2 cellular contexts compared by ENCODE assay signal in the genomic region with DNA sequence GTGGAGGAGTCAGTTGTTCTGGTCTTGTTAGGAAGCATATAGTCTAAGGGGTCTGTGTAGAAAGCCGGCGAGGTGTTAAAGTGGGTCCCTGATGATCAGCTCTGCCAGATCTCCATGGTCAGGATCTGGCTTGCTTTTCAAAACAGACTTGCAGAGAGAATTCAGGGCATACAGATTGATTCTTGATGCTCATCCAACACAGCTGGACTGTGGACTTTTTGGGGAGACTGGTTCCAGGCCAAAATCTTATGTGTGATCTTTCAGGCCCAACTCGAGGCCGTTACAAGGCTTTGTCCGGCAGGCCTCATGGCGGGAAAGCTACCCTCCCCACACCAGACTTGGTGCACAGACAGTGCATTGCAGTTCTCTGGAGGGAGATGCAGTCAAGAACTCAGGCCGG.
TF ChIP-seq lines count a peak whose summit lies in the region.

No MANE protein-coding gene starts in this region.

TF ChIP-seq in liver, 16 proteins besides CTCF, POLR2A, EP300 and RAD21 (continued from another document):
- TF ChIP-seq REST (IDR thresholded peaks at IDR 0.05) (no peak), SP1 (IDR thresholded peaks at IDR 0.05) (peak; percentile 83), HNF4G (IDR thresholded peaks at IDR 0.05) (peak; percentile 61), YY1 (IDR thresholded peaks at IDR 0.05) (no peak)

TF ChIP-seq in HepG2, 621 proteins besides CTCF, POLR2A, EP300 and RAD21 (continued from another document):
- TF ChIP-seq, protein P1, sequence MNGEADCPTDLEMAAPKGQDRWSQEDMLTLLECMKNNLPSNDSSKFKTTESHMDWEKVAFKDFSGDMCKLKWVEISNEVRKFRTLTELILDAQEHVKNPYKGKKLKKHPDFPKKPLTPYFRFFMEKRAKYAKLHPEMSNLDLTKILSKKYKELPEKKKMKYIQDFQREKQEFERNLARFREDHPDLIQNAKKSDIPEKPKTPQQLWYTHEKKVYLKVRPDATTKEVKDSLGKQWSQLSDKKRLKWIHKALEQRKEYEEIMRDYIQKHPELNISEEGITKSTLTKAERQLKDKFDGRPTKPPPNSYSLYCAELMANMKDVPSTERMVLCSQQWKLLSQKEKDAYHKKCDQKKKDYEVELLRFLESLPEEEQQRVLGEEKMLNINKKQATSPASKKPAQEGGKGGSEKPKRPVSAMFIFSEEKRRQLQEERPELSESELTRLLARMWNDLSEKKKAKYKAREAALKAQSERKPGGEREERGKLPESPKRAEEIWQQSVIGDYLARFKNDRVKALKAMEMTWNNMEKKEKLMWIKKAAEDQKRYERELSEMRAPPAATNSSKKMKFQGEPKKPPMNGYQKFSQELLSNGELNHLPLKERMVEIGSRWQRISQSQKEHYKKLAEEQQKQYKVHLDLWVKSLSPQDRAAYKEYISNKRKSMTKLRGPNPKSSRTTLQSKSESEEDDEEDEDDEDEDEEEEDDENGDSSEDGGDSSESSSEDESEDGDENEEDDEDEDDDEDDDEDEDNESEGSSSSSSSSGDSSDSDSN (CRISPR knock-in tag; IDR thresholded peaks at IDR 0.05), result no peak
- no peak for TF ChIP-seq ETS1 (CRISPR knock-in tag; IDR thresholded peaks at IDR 0.05)
- TF ChIP-seq ZNF430 (CRISPR knock-in tag; IDR thresholded peaks at IDR 0.05), result no peak
- no peak for TF ChIP-seq YEATS2 (CRISPR knock-in tag; IDR thresholded peaks at IDR 0.05; ENCODE audit: borderline replicate concordance)
- no peak for TF ChIP-seq HOMEZ (CRISPR knock-in tag; IDR thresholded peaks at IDR 0.05; ENCODE audit: low read depth)
- no peak for TF ChIP-seq ZNF709 (CRISPR knock-in tag; IDR thresholded peaks at IDR 0.05)
- TF ChIP-seq TMF1 (CRISPR knock-in tag; IDR thresholded peaks at IDR 0.05; ENCODE audit: low read depth), result no peak
- TF ChIP-seq, protein P2, sequence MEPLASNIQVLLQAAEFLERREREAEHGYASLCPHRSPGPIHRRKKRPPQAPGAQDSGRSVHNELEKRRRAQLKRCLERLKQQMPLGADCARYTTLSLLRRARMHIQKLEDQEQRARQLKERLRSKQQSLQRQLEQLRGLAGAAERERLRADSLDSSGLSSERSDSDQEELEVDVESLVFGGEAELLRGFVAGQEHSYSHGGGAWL (CRISPR knock-in tag; IDR thresholded peaks at IDR 0.05), result no peak
- TF ChIP-seq ETV5 (CRISPR knock-in tag; IDR thresholded peaks at IDR 0.05; ENCODE audit: borderline replicate concordance), result no peak
- no peak for TF ChIP-seq NFKB2 (CRISPR knock-in tag; IDR thresholded peaks at IDR 0.05; ENCODE audit: borderline replicate concordance)
- TF ChIP-seq ZNF142 (CRISPR knock-in tag; IDR thresholded peaks at IDR 0.05), result no peak
- TF ChIP-seq ZNF772 (CRISPR knock-in tag; IDR thresholded peaks at IDR 0.05), result no peak
- no peak for TF ChIP-seq ZNF264 (CRISPR knock-in tag; IDR thresholded peaks at IDR 0.05)
TF ChIP-seq in HepG2: peak in this region for 0.
